In genomic region chr4:168551945-168552695, GRCh38 we compare ENCODE assay signal across 9 cellular contexts. TPM values are rescaled to one million over a fixed set of nuclear protein-coding genes. Genes with fewer than 3 reads are reported as not detected.
A peak's percentile ranks its signal among the peaks of the same experiment; 100 is the strongest.
DNase-seq lines count a peak whose midpoint lies in the region; ATAC-seq and TF ChIP-seq lines count a peak whose summit lies in the region.
"Had no signal": no experiment of that assay in that cellular context is flagged by ENCODE, and none has a peak within 500 bp of the region (broad histone marks: within the 10 kb centered on the region; RNA-seq: fewer than 3 reads in every experiment).

No MANE protein-coding gene starts in this region.

- no peak overlapping the region for H3K4me3 ChIP-seq in CD4-positive, alpha-beta memory T cell (ENCODE audit: low read length in 2 of 2)
- H3K4me3 ChIP-seq in GM23248 (no peak overlapping the region; the same call in 1 of the 2 replicates), RWPE2 (ENCODE audit: severe bottlenecking) (no peak overlapping the region)

- DNase-seq in CD4-positive, alpha-beta memory T cell: peak in 4 of 5 donors; percentile 11 to 29 (median 23)
- DNase-seq in GM23248 (peak; percentile 26), RWPE2 (ENCODE audit: low spot score) (no peak), iris pigment epithelial cell (ENCODE audit: low read depth) (peak; percentile 24), epidermal melanocyte (ENCODE audit: insufficient read length, low spot score) (no peak), activated gamma-delta T cell (lab: John Stamatoyannopoulos, UW) (no peak)
- DNase-seq in effector memory CD8-positive, alpha-beta T cell: no peak
- DNase-seq in T-helper 2 cell treated with Interferon-gamma antibody and Interleukin-4, amounts not matched to agents 5 μg/mL and 100 μg/mL, for 36 hours (ENCODE audit: low spot score): no peak

- H3K79me2 ChIP-seq in GM23248 (ENCODE audit: insufficient read depth): no peaks in the 10 kb centered on the region

- H3K27me3 ChIP-seq in CD4-positive, alpha-beta memory T cell (ENCODE audit: insufficient read depth, low read length): no peaks in the 10 kb centered on the region
- no peaks in the 10 kb centered on the region for H3K27me3 ChIP-seq in GM23248 (replicated peaks; ENCODE audit: insufficient read depth)
- no peaks in the 10 kb centered on the region for H3K27me3 ChIP-seq in RWPE2 (ENCODE audit: insufficient read depth, poor library complexity, severe bottlenecking)

- no peaks in the 10 kb centered on the region for H4K20me1 ChIP-seq in GM23248 (ENCODE audit: insufficient read depth)

- no peaks in the 10 kb centered on the region for H3K4me1 ChIP-seq in CD4-positive, alpha-beta memory T cell (ENCODE audit: insufficient read depth, low read length)
- peaks cover 36% of the 10 kb centered on the region for H3K4me1 ChIP-seq in GM23248 (ENCODE audit: insufficient read depth)
- peaks cover 26% of the 10 kb centered on the region for H3K4me1 ChIP-seq in RWPE2 (ENCODE audit: insufficient read depth, poor library complexity, severe bottlenecking)

- ATAC-seq in RWPE2 (ENCODE audit: low read depth): no peak
- no peak for ATAC-seq in effector memory CD8-positive, alpha-beta T cell (replicated peaks)

- intact Hi-C loops in CD4-positive, alpha-beta memory T cell (cut with micrococcal nuclease): no loop called here

- H3K9me3 Mint-ChIP-seq in CD4-positive, alpha-beta memory T cell: no peaks in the 10 kb centered on the region
- H3K9me3 Mint-ChIP-seq in effector memory CD8-positive, alpha-beta T cell: no peaks in the 10 kb centered on the region
- H3K9me3 Mint-ChIP-seq in T-helper 2 cell treated with Interferon-gamma antibody and Interleukin-4, amounts not matched to agents 5 μg/mL and 100 μg/mL, for 36 hours: no peaks in the 10 kb centered on the region
- H3K9me3 Mint-ChIP-seq: neural crest cell had no signal

- H3K9ac ChIP-seq in GM23248: peak overlapping the region; percentile 46

- H2AFZ ChIP-seq in GM23248: no peak overlapping the region

- peak overlapping the region; percentile 55 for H3K4me2 ChIP-seq in GM23248 (ENCODE audit: unreplicated experiment)

- no peak overlapping the region for H3K4me3 Mint-ChIP-seq in CD4-positive, alpha-beta memory T cell
- H3K4me3 Mint-ChIP-seq in effector memory CD8-positive, alpha-beta T cell: no peak overlapping the region
- H3K4me3 Mint-ChIP-seq in T-helper 2 cell treated with Interferon-gamma antibody and Interleukin-4, amounts not matched to agents 5 μg/mL and 100 μg/mL, for 36 hours: no peak overlapping the region
- H3K4me3 Mint-ChIP-seq: neural crest cell had no signal

- no peak overlapping the region for H3K27ac Mint-ChIP-seq in CD4-positive, alpha-beta memory T cell
- H3K27ac Mint-ChIP-seq in effector memory CD8-positive, alpha-beta T cell: no peak overlapping the region
- H3K27ac Mint-ChIP-seq in T-helper 2 cell treated with Interferon-gamma antibody and Interleukin-4, amounts not matched to agents 5 μg/mL and 100 μg/mL, for 36 hours: no peak overlapping the region

- in situ Hi-C loops in GM23248 (cut with MboI): no loop called here

- H3K36me3 Mint-ChIP-seq in CD4-positive, alpha-beta memory T cell: no peaks in the 10 kb centered on the region
- no peaks in the 10 kb centered on the region for H3K36me3 Mint-ChIP-seq in effector memory CD8-positive, alpha-beta T cell (ENCODE audit: insufficient read depth)
- H3K36me3 Mint-ChIP-seq in T-helper 2 cell treated with Interferon-gamma antibody and Interleukin-4, amounts not matched to agents 5 μg/mL and 100 μg/mL, for 36 hours (ENCODE audit: low read depth): no peaks in the 10 kb centered on the region

- POLR2A ChIA-PET in CD4-positive, alpha-beta memory T cell (lab: Charles Lee; ENCODE audit: partially characterized antibody): no interaction called here

- peaks cover 34% of the 10 kb centered on the region for H3F3A ChIP-seq in GM23248 (ENCODE audit: insufficient read depth)

- H3K9me3 ChIP-seq in CD4-positive, alpha-beta memory T cell (ENCODE audit: control insufficient read depth in 1 of 2, low read length in 2 of 2): no peaks in the 10 kb centered on the region
- no peaks in the 10 kb centered on the region for H3K9me3 ChIP-seq in GM23248 (ENCODE audit: low read depth)
- no peaks in the 10 kb centered on the region for H3K9me3 ChIP-seq in RWPE2 (ENCODE audit: severe bottlenecking)

- no peaks in the 10 kb centered on the region for H3K9me2 ChIP-seq in GM23248 (ENCODE audit: insufficient read depth)

- CTCF ChIA-PET in CD4-positive, alpha-beta memory T cell (lab: Charles Lee; ENCODE audit: partially characterized antibody): interaction anchor here (0.6 to 1.7 kb wide), 4 partner anchors 50 to 889 kb away, joined by 3 to 4 read pairs (median 3); no protein-coding TSS in a partner anchor

- no peak overlapping the region for H3K27ac ChIP-seq in CD4-positive, alpha-beta memory T cell (ENCODE audit: low read depth, low read length)
- H3K27ac ChIP-seq in GM23248 (peak overlapping the region; percentile 88), RWPE2 (ENCODE audit: poor library complexity, severe bottlenecking) (peak overlapping the region; percentile 75)

- TF ChIP-seq CTCF in RWPE2 (IDR thresholded peaks at IDR 0.05; ENCODE audit: poor library complexity, severe bottlenecking): peak; percentile 24

- 39 to 48% methylated on average over 2 of the region's 2 CpGs for WGBS in GM23248 (ENCODE audit: low coverage in 1 of 2, low lambda C conversion rate in 2 of 2, missing lambda C conversion rate in 2 of 2), 2 experiments

- no peaks in the 10 kb centered on the region for H3K36me3 ChIP-seq in CD4-positive, alpha-beta memory T cell (ENCODE audit: insufficient read depth, low read length)
- H3K36me3 ChIP-seq in GM23248 (ENCODE audit: low read depth) (no peaks in the 10 kb centered on the region), RWPE2 (ENCODE audit: low read depth) (no peaks in the 10 kb centered on the region)

- peaks cover 0 to 5% of the 10 kb centered on the region in 2 donors for H3K27me3 Mint-ChIP-seq in CD4-positive, alpha-beta memory T cell
- peaks cover 11 to 22% of the 10 kb centered on the region in 2 donors for H3K27me3 Mint-ChIP-seq in effector memory CD8-positive, alpha-beta T cell
- H3K27me3 Mint-ChIP-seq in T-helper 2 cell treated with Interferon-gamma antibody and Interleukin-4, amounts not matched to agents 5 μg/mL and 100 μg/mL, for 36 hours (ENCODE audit: low read depth): peaks cover 9% of the 10 kb centered on the region

- H3K4me1 Mint-ChIP-seq in CD4-positive, alpha-beta memory T cell: no peaks in the 10 kb centered on the region
- no peaks in the 10 kb centered on the region for H3K4me1 Mint-ChIP-seq in effector memory CD8-positive, alpha-beta T cell (ENCODE audit: low read depth in 2 of 2)
- H3K4me1 Mint-ChIP-seq in T-helper 2 cell treated with Interferon-gamma antibody and Interleukin-4, amounts not matched to agents 5 μg/mL and 100 μg/mL, for 36 hours (ENCODE audit: low read depth): no peaks in the 10 kb centered on the region
- H3K4me1 Mint-ChIP-seq: neural crest cell had no signal

RNA-seq across cellular contexts. Expression of gene PALLD, which starts 55.3 kb away (rescaled TPM):
- 1 to 10 TPM in 1 of 2 experiments, not detected in 1; 1.0 TPM for total RNA-seq in CD4-positive, alpha-beta memory T cell
- 1 to 10 TPM in 1 of 2 donors, under 1 TPM in 1; 0.55 to 1.4 TPM for polyA plus RNA-seq in CD4-positive, alpha-beta memory T cell
- total RNA-seq in GM23248 (2014; rRNA removed; shearing (Covaris generic)): 14.5 and 17.9 TPM in 2 replicates
- polyA plus RNA-seq in GM23248 (2016; fragmentation: Nextera tagmentation; extraction: Ambion mirVana): 30.5 and 30.6 TPM in 2 replicates

Comparison
In these comparisons a context has a peak if more than half of its experiments do, and no peak if none do; other contexts are left out.
1. DNase-seq: peak in CD4-positive, alpha-beta memory T cell (4 of 5), GM23248 (single experiment) and iris pigment epithelial cell (single experiment); none in RWPE2 (single experiment), effector memory CD8-positive, alpha-beta T cell (0 of 3), epidermal melanocyte (single experiment), T-helper 2 cell treated with Interferon-gamma antibody and Interleukin-4, amounts not matched to agents 5 μg/mL and 100 μg/mL, for 36 hours (single experiment) and activated gamma-delta T cell (single experiment).